In the genomic region with DNA sequence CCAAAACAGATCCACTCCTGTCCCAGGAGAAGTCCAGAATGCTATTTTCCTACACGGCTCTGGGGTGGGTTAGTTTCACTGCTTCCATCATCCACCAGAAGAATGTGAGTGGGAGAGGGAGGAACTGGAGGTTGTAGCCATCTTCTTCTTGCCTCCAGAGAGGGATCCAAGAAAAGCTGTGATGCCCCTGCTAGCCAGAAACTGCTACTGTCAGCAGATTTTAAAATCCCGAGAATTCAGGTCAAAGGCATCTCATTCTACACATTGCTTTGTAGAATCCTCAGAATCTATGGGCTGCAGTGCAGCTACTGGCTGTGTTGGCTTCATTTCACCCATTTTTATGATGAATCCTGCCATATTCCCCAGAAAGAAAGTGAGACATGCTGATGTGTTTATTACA, we compare ENCODE assay signal across 1 cellular context.
TF ChIP-seq lines count a peak whose summit lies in the region.

No MANE protein-coding gene starts in this region.

TF ChIP-seq in SK-N-SH, 30 proteins besides CTCF, POLR2A, EP300 and RAD21 (continued from another document):
- TF ChIP-seq, protein P1, sequence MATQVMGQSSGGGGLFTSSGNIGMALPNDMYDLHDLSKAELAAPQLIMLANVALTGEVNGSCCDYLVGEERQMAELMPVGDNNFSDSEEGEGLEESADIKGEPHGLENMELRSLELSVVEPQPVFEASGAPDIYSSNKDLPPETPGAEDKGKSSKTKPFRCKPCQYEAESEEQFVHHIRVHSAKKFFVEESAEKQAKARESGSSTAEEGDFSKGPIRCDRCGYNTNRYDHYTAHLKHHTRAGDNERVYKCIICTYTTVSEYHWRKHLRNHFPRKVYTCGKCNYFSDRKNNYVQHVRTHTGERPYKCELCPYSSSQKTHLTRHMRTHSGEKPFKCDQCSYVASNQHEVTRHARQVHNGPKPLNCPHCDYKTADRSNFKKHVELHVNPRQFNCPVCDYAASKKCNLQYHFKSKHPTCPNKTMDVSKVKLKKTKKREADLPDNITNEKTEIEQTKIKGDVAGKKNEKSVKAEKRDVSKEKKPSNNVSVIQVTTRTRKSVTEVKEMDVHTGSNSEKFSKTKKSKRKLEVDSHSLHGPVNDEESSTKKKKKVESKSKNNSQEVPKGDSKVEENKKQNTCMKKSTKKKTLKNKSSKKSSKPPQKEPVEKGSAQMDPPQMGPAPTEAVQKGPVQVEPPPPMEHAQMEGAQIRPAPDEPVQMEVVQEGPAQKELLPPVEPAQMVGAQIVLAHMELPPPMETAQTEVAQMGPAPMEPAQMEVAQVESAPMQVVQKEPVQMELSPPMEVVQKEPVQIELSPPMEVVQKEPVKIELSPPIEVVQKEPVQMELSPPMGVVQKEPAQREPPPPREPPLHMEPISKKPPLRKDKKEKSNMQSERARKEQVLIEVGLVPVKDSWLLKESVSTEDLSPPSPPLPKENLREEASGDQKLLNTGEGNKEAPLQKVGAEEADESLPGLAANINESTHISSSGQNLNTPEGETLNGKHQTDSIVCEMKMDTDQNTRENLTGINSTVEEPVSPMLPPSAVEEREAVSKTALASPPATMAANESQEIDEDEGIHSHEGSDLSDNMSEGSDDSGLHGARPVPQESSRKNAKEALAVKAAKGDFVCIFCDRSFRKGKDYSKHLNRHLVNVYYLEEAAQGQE (IDR thresholded peaks at IDR 0.05; ENCODE audit: low read depth, low read length) = no peak
- TF ChIP-seq CHD2 (IDR thresholded peaks at IDR 0.05; ENCODE audit: low read length, partially characterized antibody) = no peak
TF ChIP-seq in SK-N-SH: peak in this region for 0.
